Comparison of ENCODE assay signal across 1 cellular context in genomic region chr5:107487056-107487461, GRCh38.
TF ChIP-seq lines count a peak whose summit lies in the region.

No MANE protein-coding gene starts in this region.

TF ChIP-seq in GM23338, 12 proteins besides CTCF, POLR2A, EP300 and RAD21 (continued from another document):
- TF ChIP-seq REST (IDR thresholded peaks at IDR 0.05; ENCODE audit: unreplicated experiment) (no peak), ZNF114 (CRISPR knock-in tag; IDR thresholded peaks at IDR 0.05) (no peak), NANOG (IDR thresholded peaks at IDR 0.05; ENCODE audit: borderline replicate concordance) (no peak)
